ENCODE assay signal across 17 cellular contexts in genomic region chr5:147410496-147411395, GRCh38.
DNase-seq lines count a peak whose midpoint lies in the region; ATAC-seq, FAIRE-seq and TF ChIP-seq lines count a peak whose summit lies in the region.
"Had no signal": no experiment of that assay in that cellular context is flagged by ENCODE, and none has a peak within 500 bp of the region (broad histone marks: within the 10 kb centered on the region; RNA-seq: fewer than 3 reads in every experiment).

No MANE protein-coding gene starts in this region.

- TF ChIP-seq CTCF in GM23338 (conservative IDR thresholded peaks at IDR 0.05; ENCODE audit: low read depth in 2 of 2) (no peak), bronchial epithelial cell (IDR thresholded peaks at IDR 0.05; ENCODE audit: insufficient read depth, low read length, severe bottlenecking) (no peak), gastrocnemius medialis (IDR thresholded peaks at IDR 0.05 in 4 of 5, conservative IDR thresholded peaks at IDR 0.05 in 1 of 5) (no peak)

- in situ Hi-C loops in gastrocnemius medialis (cut with MboI; ENCODE audit: low sequenced_read_pairs in 4 of 4), result no loop called here

- TF ChIP-seq POLR2A in gastrocnemius medialis (IDR thresholded peaks at IDR 0.05), result no peak

- H3K27ac Mint-ChIP-seq in GM23338, result no peak overlapping the region
- H3K27ac Mint-ChIP-seq: CD4-positive, alpha-beta memory T cell; T-cell had no signal

- no peak overlapping the region for H3K4me3 ChIP-seq in GM23338
- H3K4me3 ChIP-seq in bronchial epithelial cell (ENCODE audit: low read depth, low read length), result no peak overlapping the region
- H3K4me3 ChIP-seq in gastrocnemius medialis, result no peak overlapping the region
- H3K4me3 ChIP-seq: dorsolateral prefrontal cortex, lower lobe of right lung, Peyer's patch had no signal

- no peaks in the 10 kb centered on the region; the same call in 2 of the 3 replicates for H3K4me1 Mint-ChIP-seq in GM23338
- H3K4me1 Mint-ChIP-seq: CD4-positive, alpha-beta memory T cell; T-cell had no signal

- H3K79me2 ChIP-seq in GM23338 (replicated peaks; ENCODE audit: insufficient read depth), result peaks cover 29% of the 10 kb centered on the region

- no peaks in the 10 kb centered on the region for H3K9me2 ChIP-seq in GM23338 (ENCODE audit: insufficient read depth)

- H3K4me1 ChIP-seq in GM23338 (ENCODE audit: insufficient read depth) (no peaks in the 10 kb centered on the region), gastrocnemius medialis (peaks cover 65 to 70% of the 10 kb centered on the region in 2 donors)

- no peak overlapping the region for H3K4me2 ChIP-seq in GM23338

- H3F3A ChIP-seq in GM23338 (replicated peaks; ENCODE audit: low read depth), result peaks cover 15% of the 10 kb centered on the region; the same call in 1 of the 2 replicates

- no peaks in the 10 kb centered on the region for H3K27me3 ChIP-seq in GM23338 (ENCODE audit: insufficient read depth)
- no peaks in the 10 kb centered on the region for H3K27me3 ChIP-seq in bronchial epithelial cell (ENCODE audit: control insufficient read depth, insufficient read depth, low read length)
- H3K27me3 ChIP-seq in gastrocnemius medialis, result no peaks in the 10 kb centered on the region
- H3K27me3 ChIP-seq: Peyer's patch had no signal

- no peak overlapping the region for H2AFZ ChIP-seq in GM23338

- peaks cover 50% of the 10 kb centered on the region for H4K20me1 ChIP-seq in GM23338 (replicated peaks; ENCODE audit: insufficient read depth)

- intact Hi-C loops in gastrocnemius medialis (cut with DNase I; ENCODE audit: low total_unique reads), result no loop called here

- FAIRE-seq in bronchial epithelial cell (lab: Jason Lieb, UNC), result peak; percentile 32

- peaks cover 98% of the 10 kb centered on the region for H3K36me3 Mint-ChIP-seq in GM23338 (ENCODE audit: low read depth)
- H3K36me3 Mint-ChIP-seq: CD4-positive, alpha-beta memory T cell; T-cell had no signal

- H3K4me3 Mint-ChIP-seq in GM23338, result no peak overlapping the region
- H3K4me3 Mint-ChIP-seq: CD4-positive, alpha-beta memory T cell; T-cell had no signal

- H3K9me3 ChIP-seq in gastrocnemius medialis, result no peaks in the 10 kb centered on the region
- H3K9me3 ChIP-seq: lower lobe of right lung, Peyer's patch had no signal

- peak overlapping the region; percentile 80 for H3K27ac ChIP-seq in GM23338 (ENCODE audit: low read depth)
- peak overlapping the region in 3 of 4 donors; percentile 10 to 62 (median 51) for H3K27ac ChIP-seq in gastrocnemius medialis
- H3K27ac ChIP-seq: lower lobe of right lung had no signal

- H3K36me3 ChIP-seq in GM23338 (ENCODE audit: insufficient read depth) (peaks cover 95% of the 10 kb centered on the region), bronchial epithelial cell (ENCODE audit: control insufficient read depth, insufficient read depth, low read length) (no peaks in the 10 kb centered on the region), gastrocnemius medialis (no peaks in the 10 kb centered on the region)
- H3K36me3 ChIP-seq: Peyer's patch had no signal

- H3K27me3 Mint-ChIP-seq in GM23338 (ENCODE audit: insufficient read depth, low read depth, poor library complexity), result peaks cover 2% of the 10 kb centered on the region

- DNase-seq in GM23338 (ENCODE audit: low spot score) (no peak), bronchial epithelial cell (ENCODE audit: low read depth) (no peak), left kidney (ENCODE audit: low read depth, low spot score) (peak; percentile 91), gastrocnemius medialis (no peak), COLO668 (lab: John Stamatoyannopoulos, UW; ENCODE audit: unreplicated experiment) (no peak), NCI-H2107 treated with DMSO at 0.1 percent for 48 hours (lab: John Stamatoyannopoulos, UW; ENCODE audit: unreplicated experiment) (no peak)
- DNase-seq: activated CD4-positive, CD25-positive, alpha-beta regulatory T cell; activated effector memory CD4-positive, alpha-beta T cell treated with anti-CD3 and anti-CD28 coated beads, Interleukin-2, amount 50 U/mL, for 16 hours; CD4-positive, alpha-beta memory T cell; dorsolateral prefrontal cortex; lower lobe of right lung; NCI-H1930; NCI-H526; Peyer's patch; T-cell had no signal

- ATAC-seq in GM23338 (no peak), gastrocnemius medialis (no peak), GM21526 (IDR thresholded peaks at IDR 0.05; ENCODE audit: low FRiP score, unreplicated experiment) (no peak), GM19452 (IDR thresholded peaks at IDR 0.05; ENCODE audit: unreplicated experiment) (no peak)
- ATAC-seq: lower lobe of right lung, T-cell had no signal

- no peaks in the 10 kb centered on the region; the same call in 2 of the 3 replicates for H3K9me3 Mint-ChIP-seq in GM23338
- H3K9me3 Mint-ChIP-seq: CD4-positive, alpha-beta memory T cell; T-cell had no signal

TF ChIP-seq in GM23338, 12 proteins besides CTCF, POLR2A, EP300 and RAD21:
- TF ChIP-seq EZH2 (IDR thresholded peaks at IDR 0.05; ENCODE audit: low read depth, unreplicated experiment) (no peak), JUNB (IDR thresholded peaks at IDR 0.05; ENCODE audit: unreplicated experiment) (no peak), ZNF331 (CRISPR knock-in tag; IDR thresholded peaks at IDR 0.05; ENCODE audit: low read depth) (no peak), NANOG (IDR thresholded peaks at IDR 0.05; ENCODE audit: borderline replicate concordance) (no peak)
